In the genomic region with DNA sequence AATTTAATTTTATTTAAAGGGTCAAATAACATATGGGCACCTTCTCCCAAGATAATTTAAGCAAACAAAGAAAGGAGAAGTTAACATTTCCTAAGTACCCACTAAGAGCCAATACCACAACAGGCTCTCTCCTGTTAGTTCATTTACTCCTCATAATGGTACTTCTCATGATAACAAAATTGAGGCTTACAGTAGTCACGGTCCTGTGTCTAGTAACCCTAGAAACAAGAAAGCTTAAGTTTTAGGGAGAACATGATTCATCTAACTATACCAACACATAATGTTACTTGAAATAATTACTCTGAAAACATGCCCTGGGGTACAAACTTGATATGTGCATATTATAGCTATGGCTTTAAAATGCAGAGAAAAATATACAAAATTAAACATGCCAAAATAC, we compare ENCODE assay signal across 23 cellular contexts. TPM values are rescaled to one million over a fixed set of nuclear protein-coding genes. Genes with fewer than 3 reads are reported as not detected.
A peak's percentile ranks its signal among the peaks of the same experiment; 100 is the strongest.
DNase-seq lines count a peak whose midpoint lies in the region; ATAC-seq and TF ChIP-seq lines count a peak whose summit lies in the region.
"Had no signal": no experiment of that assay in that cellular context is flagged by ENCODE, and none has a peak within 500 bp of the region (broad histone marks: within the 10 kb centered on the region; RNA-seq: fewer than 3 reads in every experiment).

No MANE protein-coding gene starts in this region.

- ATAC-seq in left lung (peak; percentile 53), upper lobe of right lung (peak; percentile 19), HG03135 (IDR thresholded peaks at IDR 0.05; ENCODE audit: unreplicated experiment) (no peak)
- ATAC-seq: activated CD4-positive, alpha-beta T cell treated with anti-CD3 and anti-CD28 coated beads for 36 hours had no signal

- H3K36me3 ChIP-seq in left lung (peaks cover 0 to 37% of the 10 kb centered on the region in 2 donors), upper lobe of right lung (peaks cover 39% of the 10 kb centered on the region), WERI-Rb-1 (peaks cover 52% of the 10 kb centered on the region)

- peak; percentile 29 for DNase-seq in SKM-1 treated with dmso at 0.1 percent for 144 hours (lab: John Stamatoyannopoulos, UW; ENCODE audit: unreplicated experiment)
- DNase-seq in SKM-1 (lab: John Stamatoyannopoulos, UW; ENCODE audit: unreplicated experiment), result no peak
- peak; percentile 69 for DNase-seq in RPMI7951 (ENCODE audit: low read depth)
- DNase-seq in left lung, result no peak
- no peak for DNase-seq in upper lobe of right lung
- DNase-seq in SIG-M5 (lab: John Stamatoyannopoulos, UW), result no peak
- no peak for DNase-seq in WERI-Rb-1
- DNase-seq: activated CD4-positive, alpha-beta T cell treated with anti-CD3 and anti-CD28 coated beads for 36 hours; activated CD8-positive, alpha-beta memory T cell treated with anti-CD3 and anti-CD28 coated beads for 24 hours; activated naive CD4-positive, alpha-beta T cell; activated T-cell treated with anti-CD3 and anti-CD28 coated beads, Interleukin-2, amount 50 U/mL, for 24 hours; BE2C; colonic mucosa; effector memory CD4-positive, alpha-beta T cell; lower lobe of right lung; NCI-H1105 treated with DMSO at 0.1 percent for 48 hours; NCI-H2029 treated with DMSO at 0.1 percent for 48 hours; NCI-H446; PC-9; SHP77 treated with DMSO at 0.1 percent for 48 hours; upper lobe of left lung had no signal

- H3K4me3 ChIP-seq in left lung, result no peak overlapping the region
- H3K4me3 ChIP-seq in upper lobe of right lung, result no peak overlapping the region
- H3K4me3 ChIP-seq in WERI-Rb-1 (ENCODE audit: low read depth, low read length), result no peak overlapping the region
- H3K4me3 ChIP-seq: colonic mucosa, lower lobe of right lung, PC-9, upper lobe of left lung had no signal

- no peaks in the 10 kb centered on the region for H3K27me3 ChIP-seq in left lung
- no peaks in the 10 kb centered on the region for H3K27me3 ChIP-seq in upper lobe of right lung
- no peaks in the 10 kb centered on the region for H3K27me3 ChIP-seq in WERI-Rb-1 (ENCODE audit: insufficient read depth, low read depth, severe bottlenecking)
- H3K27me3 ChIP-seq: BE2C, colonic mucosa, upper lobe of left lung had no signal

- H3K27ac ChIP-seq in left lung (peak overlapping the region in 1 of 2 donors; percentile 63), upper lobe of right lung (no peak overlapping the region), WERI-Rb-1 (no peak overlapping the region)
- H3K27ac ChIP-seq: colonic mucosa, lower lobe of right lung, upper lobe of left lung had no signal

- TF ChIP-seq CTCF in left lung (IDR thresholded peaks at IDR 0.05), result no peak
- no peak for TF ChIP-seq CTCF in upper lobe of right lung (IDR thresholded peaks at IDR 0.05)
- TF ChIP-seq CTCF in WERI-Rb-1 (IDR thresholded peaks at IDR 0.05; ENCODE audit: low read depth, low read length), result no peak

- H3K4me1 ChIP-seq in left lung (peaks cover 25 to 60% of the 10 kb centered on the region in 2 donors), upper lobe of right lung (peaks cover 33% of the 10 kb centered on the region)
- H3K4me1 ChIP-seq: BE2C, colonic mucosa had no signal

- no peaks in the 10 kb centered on the region for H3K9me3 ChIP-seq in left lung
- H3K9me3 ChIP-seq in upper lobe of right lung, result no peaks in the 10 kb centered on the region
- no peaks in the 10 kb centered on the region for H3K9me3 ChIP-seq in WERI-Rb-1 (ENCODE audit: severe bottlenecking)
- H3K9me3 ChIP-seq: BE2C, colonic mucosa, lower lobe of right lung, upper lobe of left lung had no signal

- intact Hi-C loops in left lung (cut with DNase I) (no loop called here), upper lobe of right lung (cut with DNase I) (no loop called here)

RNA-seq across cellular contexts. Expression of gene IWS1, which starts 19.8 kb away (rescaled TPM):
- 53.9 and 54.0 TPM in 2 replicates for total RNA-seq in RPMI7951 (2014; rRNA removed; shearing (Covaris generic))
- total RNA-seq in left lung, result 10 to 100 TPM; 37.2 to 37.5 TPM
- 39.3 TPM for total RNA-seq in upper lobe of right lung

RNA-seq across cellular contexts. Expression of gene MYO7B, which starts 29.0 kb away (rescaled TPM):
- 11.3 and 12.7 TPM in 2 replicates for total RNA-seq in RPMI7951 (2014; rRNA removed; shearing (Covaris generic))
- 1 to 10 TPM in 1 of 2 donors, under 1 TPM in 1; 0.61 to 2.4 TPM for total RNA-seq in left lung
- 2.2 TPM for total RNA-seq in upper lobe of right lung
- total RNA-seq: bronchial epithelial cell, PC-9 had no signal

Comparison
In these comparisons a context has a peak if more than half of its experiments do, and no peak if none do; other contexts are left out.
1. DNase-seq: peak in SKM-1 treated with dmso at 0.1 percent for 144 hours (single experiment) and RPMI7951 (single experiment); none in SKM-1 (single experiment), left lung (0 of 2), upper lobe of right lung (single experiment), SIG-M5 (single experiment) and WERI-Rb-1 (single experiment).